In genomic region chr14:75063491-75064204, GRCh38 we compare ENCODE assay signal across 8 cellular contexts. TPM values are rescaled to one million over a fixed set of nuclear protein-coding genes. Genes with fewer than 3 reads are reported as not detected.
DNase-seq lines count a peak whose midpoint lies in the region; ATAC-seq and TF ChIP-seq lines count a peak whose summit lies in the region.

TSS of gene ACYP1 (minus strand) at chr14:75064024. CDS start at chr14:75063553, 471 bp downstream.

- POLR2A ChIA-PET in AG04450 (lab: Yijun Ruan, JAX): interaction anchor here (0.6 to 1.3 kb wide), 2 partner anchors 27 to 74 kb away, joined by 3 to 8 read pairs; no protein-coding TSS in a partner anchor

- peak within 1 kb of the TSS; percentile 85 for H3K4me2 ChIP-seq in mammary epithelial cell (ENCODE audit: insufficient read depth, low read depth, low read length)

- H3K27me3 ChIP-seq in AG04450 (ENCODE audit: control insufficient read depth, insufficient read depth, low read length): no peaks in the 10 kb centered on the region
- no peaks in the 10 kb centered on the region for H3K27me3 ChIP-seq in WERI-Rb-1 (ENCODE audit: insufficient read depth, low read depth, severe bottlenecking)
- H3K27me3 ChIP-seq in mammary epithelial cell (ENCODE audit: insufficient read depth, low read length): no peaks in the 10 kb centered on the region
- no peaks in the 10 kb centered on the region for H3K27me3 ChIP-seq in iPS-20b (ENCODE audit: insufficient read depth, low read length)

- no peaks in the 10 kb centered on the region for H3K9me3 ChIP-seq in AG04450 (ENCODE audit: control insufficient read depth, insufficient read depth, low read length)
- peaks cover 7% of the 10 kb centered on the region for H3K9me3 ChIP-seq in WERI-Rb-1 (ENCODE audit: severe bottlenecking)
- H3K9me3 ChIP-seq in mammary epithelial cell (replicated peaks; ENCODE audit: insufficient read depth, low read length): no peaks in the 10 kb centered on the region
- peaks cover 7% of the 10 kb centered on the region for H3K9me3 ChIP-seq in iPS-20b (ENCODE audit: insufficient read depth, low read depth, low read length)

- H3K27ac ChIP-seq in AG04450 (ENCODE audit: low read depth, low read length): peak within 1 kb of the TSS; percentile 31
- H3K27ac ChIP-seq in WERI-Rb-1: peak within 1 kb of the TSS; percentile 86
- peak within 1 kb of the TSS; percentile 84 for H3K27ac ChIP-seq in mammary epithelial cell (ENCODE audit: insufficient read depth, low read depth, low read length)
- no peak within 1 kb of the TSS for H3K27ac ChIP-seq in iPS-20b (ENCODE audit: low read length)

- peak within 1 kb of the TSS; percentile 86 for H2AFZ ChIP-seq in mammary epithelial cell (ENCODE audit: low read depth, low read length)

- ATAC-seq in GM18909 (IDR thresholded peaks at IDR 0.05; ENCODE audit: poor library complexity, unreplicated experiment): peak; percentile 98
- peak; percentile 97 for ATAC-seq in HG03159 (IDR thresholded peaks at IDR 0.05; ENCODE audit: unreplicated experiment)

- peak; percentile 64 for DNase-seq in AG04450 (ENCODE audit: low read depth, low spot score)
- peak; percentile 96 for DNase-seq in NCI-H2227 (lab: John Stamatoyannopoulos, UW; ENCODE audit: unreplicated experiment)
- peak; percentile 95 for DNase-seq in WERI-Rb-1
- DNase-seq in mammary epithelial cell: peak; percentile 86
- DNase-seq in smooth muscle cell of the brain vasculature (ENCODE audit: low read depth, low spot score): peak; percentile 61

- H3K9ac ChIP-seq in mammary epithelial cell (ENCODE audit: insufficient read depth, low read length) (peak within 1 kb of the TSS; percentile 85), iPS-20b (ENCODE audit: low read depth, low read length) (peak within 1 kb of the TSS; percentile 86; the same call in 1 of the 2 replicates)

- dilution Hi-C loops in mammary epithelial cell (cut with HindIII; ENCODE audit: low sequenced_read_pairs): no loop called here

- intact Hi-C loops in mammary epithelial cell (cut with micrococcal nuclease): no loop called here

- CTCF ChIA-PET in AG04450 (lab: Charles Lee): interaction anchor here (0.5 to 1.8 kb wide), 8 partner anchors 14 to 158 kb away, joined by 3 to 6 read pairs (median 4); no protein-coding TSS in a partner anchor
- CTCF ChIA-PET in mammary epithelial cell (lab: Charles Lee; ENCODE audit: low non-redundant PET): interaction anchor here (0.6 kb wide), 3 partner anchors 16 to 157 kb away, joined by 3 to 8 read pairs (median 6); no protein-coding TSS in a partner anchor

- BruUV-seq in mammary epithelial cell (replicated peaks; lab: Mats Ljungman, UMichigan): TSS peak; percentile 38

- H3K4me1 ChIP-seq in mammary epithelial cell (ENCODE audit: insufficient read depth, low read length) (peaks cover 34% of the 10 kb centered on the region), iPS-20b (ENCODE audit: insufficient read depth, low read length) (no peaks in the 10 kb centered on the region)

- TF ChIP-seq CTCF in AG04450 (IDR thresholded peaks at IDR 0.05; ENCODE audit: low read depth, low read length): peak; percentile 5; the same call in 1 of the 2 replicates
- TF ChIP-seq CTCF in WERI-Rb-1 (IDR thresholded peaks at IDR 0.05; ENCODE audit: low read depth, low read length): no peak
- no peak for TF ChIP-seq CTCF in mammary epithelial cell (conservative IDR thresholded peaks at IDR 0.05 in 1 of 2, IDR thresholded peaks at IDR 0.05 in 1 of 2; ENCODE audit: extremely low read depth in 1 of 2, insufficient read depth in 1 of 2, low read depth in 1 of 2, low read length in 2 of 2)

- 2% methylated on average over 17 of the region's 34 CpGs for WGBS in mammary epithelial cell (ENCODE audit: low coverage, missing lambda C conversion rate)

- no peaks in the 10 kb centered on the region for H4K20me1 ChIP-seq in mammary epithelial cell (ENCODE audit: insufficient read depth, low read length)

- H3K36me3 ChIP-seq in WERI-Rb-1 (peaks cover 29% of the 10 kb centered on the region), mammary epithelial cell (ENCODE audit: insufficient read depth, low read length) (peaks cover 3% of the 10 kb centered on the region), iPS-20b (ENCODE audit: insufficient read depth, low read depth, low read length) (peaks cover 20% of the 10 kb centered on the region)

- peak within 1 kb of the TSS; percentile 96 for H3K4me3 ChIP-seq in AG04450 (ENCODE audit: low read depth, low read length)
- H3K4me3 ChIP-seq in WERI-Rb-1 (ENCODE audit: low read depth, low read length): peak within 1 kb of the TSS; percentile 65
- peak within 1 kb of the TSS; percentile 64 to 74 (median 69) for H3K4me3 ChIP-seq in mammary epithelial cell (replicated peaks in 1 of 3; ENCODE audit: insufficient read depth in 1 of 3, low read depth in 2 of 3, low read length in 3 of 3)
- peak within 1 kb of the TSS; percentile 95 for H3K4me3 ChIP-seq in iPS-20b (ENCODE audit: low read length)

- peaks cover 24% of the 10 kb centered on the region for H3K79me2 ChIP-seq in mammary epithelial cell (ENCODE audit: insufficient read depth, low read length)

- in situ Hi-C loops in mammary epithelial cell (cut with MboI; ENCODE audit: low sequenced_read_pairs in 2 of 2): no loop called here

RNA-seq across cellular contexts. Expression of gene ACYP1, which starts in this region (rescaled TPM):
- polyA plus RNA-seq in AG04450 (2011; rRNA removed) (14.3 and 18.4 TPM in 2 replicates), mammary epithelial cell (25.7 TPM)
- 3.3 and 3.4 TPM in 2 replicates for polyA minus RNA-seq in AG04450 (2011; rRNA and poly(A)+ RNA removed)
- total RNA-seq in mammary epithelial cell: 10 to 100 TPM in 1 of 2 donors, 1 to 10 TPM in 1; 5.3 to 27.0 TPM
- 24.4 TPM for polyA minus RNA-seq in mammary epithelial cell
